ENCODE assay signal across 1 cellular context in the genomic region with DNA sequence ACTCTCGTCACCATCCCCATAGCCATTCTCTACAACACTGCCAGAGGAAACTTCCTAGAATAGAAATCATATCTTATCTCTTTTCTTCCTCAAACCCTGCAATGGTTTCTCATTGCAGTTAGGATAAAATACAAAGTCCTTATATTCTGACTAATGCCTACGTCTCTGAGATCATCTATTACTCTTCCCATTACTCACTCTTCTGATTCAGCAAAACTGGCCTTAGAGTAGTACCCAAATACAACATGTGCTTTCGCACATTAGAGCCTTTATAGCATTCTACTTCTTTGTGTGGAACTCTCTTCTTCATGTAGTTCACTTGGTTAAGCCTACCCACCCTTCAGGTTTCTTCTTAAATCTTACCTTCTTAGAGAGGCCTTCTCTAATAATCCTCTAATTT.
TF ChIP-seq lines count a peak whose summit lies in the region.

No MANE protein-coding gene starts in this region.

TF ChIP-seq in SK-N-SH treated with all-trans-retinoic acid at 6 μM for 48 hours, 23 proteins besides CTCF, POLR2A, EP300 and RAD21 (continued from another document):
- TF ChIP-seq, protein P1, sequence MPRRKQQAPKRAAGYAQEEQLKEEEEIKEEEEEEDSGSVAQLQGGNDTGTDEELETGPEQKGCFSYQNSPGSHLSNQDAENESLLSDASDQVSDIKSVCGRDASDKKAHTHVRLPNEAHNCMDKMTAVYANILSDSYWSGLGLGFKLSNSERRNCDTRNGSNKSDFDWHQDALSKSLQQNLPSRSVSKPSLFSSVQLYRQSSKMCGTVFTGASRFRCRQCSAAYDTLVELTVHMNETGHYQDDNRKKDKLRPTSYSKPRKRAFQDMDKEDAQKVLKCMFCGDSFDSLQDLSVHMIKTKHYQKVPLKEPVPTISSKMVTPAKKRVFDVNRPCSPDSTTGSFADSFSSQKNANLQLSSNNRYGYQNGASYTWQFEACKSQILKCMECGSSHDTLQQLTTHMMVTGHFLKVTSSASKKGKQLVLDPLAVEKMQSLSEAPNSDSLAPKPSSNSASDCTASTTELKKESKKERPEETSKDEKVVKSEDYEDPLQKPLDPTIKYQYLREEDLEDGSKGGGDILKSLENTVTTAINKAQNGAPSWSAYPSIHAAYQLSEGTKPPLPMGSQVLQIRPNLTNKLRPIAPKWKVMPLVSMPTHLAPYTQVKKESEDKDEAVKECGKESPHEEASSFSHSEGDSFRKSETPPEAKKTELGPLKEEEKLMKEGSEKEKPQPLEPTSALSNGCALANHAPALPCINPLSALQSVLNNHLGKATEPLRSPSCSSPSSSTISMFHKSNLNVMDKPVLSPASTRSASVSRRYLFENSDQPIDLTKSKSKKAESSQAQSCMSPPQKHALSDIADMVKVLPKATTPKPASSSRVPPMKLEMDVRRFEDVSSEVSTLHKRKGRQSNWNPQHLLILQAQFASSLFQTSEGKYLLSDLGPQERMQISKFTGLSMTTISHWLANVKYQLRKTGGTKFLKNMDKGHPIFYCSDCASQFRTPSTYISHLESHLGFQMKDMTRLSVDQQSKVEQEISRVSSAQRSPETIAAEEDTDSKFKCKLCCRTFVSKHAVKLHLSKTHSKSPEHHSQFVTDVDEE (CRISPR knock-in tag; IDR thresholded peaks at IDR 0.05): no peak
- TF ChIP-seq, protein P2, sequence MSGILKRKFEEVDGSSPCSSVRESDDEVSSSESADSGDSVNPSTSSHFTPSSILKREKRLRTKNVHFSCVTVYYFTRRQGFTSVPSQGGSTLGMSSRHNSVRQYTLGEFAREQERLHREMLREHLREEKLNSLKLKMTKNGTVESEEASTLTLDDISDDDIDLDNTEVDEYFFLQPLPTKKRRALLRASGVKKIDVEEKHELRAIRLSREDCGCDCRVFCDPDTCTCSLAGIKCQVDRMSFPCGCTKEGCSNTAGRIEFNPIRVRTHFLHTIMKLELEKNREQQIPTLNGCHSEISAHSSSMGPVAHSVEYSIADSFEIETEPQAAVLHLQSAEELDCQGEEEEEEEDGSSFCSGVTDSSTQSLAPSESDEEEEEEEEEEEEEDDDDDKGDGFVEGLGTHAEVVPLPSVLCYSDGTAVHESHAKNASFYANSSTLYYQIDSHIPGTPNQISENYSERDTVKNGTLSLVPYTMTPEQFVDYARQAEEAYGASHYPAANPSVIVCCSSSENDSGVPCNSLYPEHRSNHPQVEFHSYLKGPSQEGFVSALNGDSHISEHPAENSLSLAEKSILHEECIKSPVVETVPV (CRISPR knock-in tag; IDR thresholded peaks at IDR 0.05): no peak
- TF ChIP-seq, protein P3, sequence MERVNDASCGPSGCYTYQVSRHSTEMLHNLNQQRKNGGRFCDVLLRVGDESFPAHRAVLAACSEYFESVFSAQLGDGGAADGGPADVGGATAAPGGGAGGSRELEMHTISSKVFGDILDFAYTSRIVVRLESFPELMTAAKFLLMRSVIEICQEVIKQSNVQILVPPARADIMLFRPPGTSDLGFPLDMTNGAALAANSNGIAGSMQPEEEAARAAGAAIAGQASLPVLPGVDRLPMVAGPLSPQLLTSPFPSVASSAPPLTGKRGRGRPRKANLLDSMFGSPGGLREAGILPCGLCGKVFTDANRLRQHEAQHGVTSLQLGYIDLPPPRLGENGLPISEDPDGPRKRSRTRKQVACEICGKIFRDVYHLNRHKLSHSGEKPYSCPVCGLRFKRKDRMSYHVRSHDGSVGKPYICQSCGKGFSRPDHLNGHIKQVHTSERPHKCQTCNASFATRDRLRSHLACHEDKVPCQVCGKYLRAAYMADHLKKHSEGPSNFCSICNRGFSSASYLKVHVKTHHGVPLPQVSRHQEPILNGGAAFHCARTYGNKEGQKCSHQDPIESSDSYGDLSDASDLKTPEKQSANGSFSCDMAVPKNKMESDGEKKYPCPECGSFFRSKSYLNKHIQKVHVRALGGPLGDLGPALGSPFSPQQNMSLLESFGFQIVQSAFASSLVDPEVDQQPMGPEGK (CRISPR knock-in tag; IDR thresholded peaks at IDR 0.05; ENCODE audit: borderline replicate concordance): no peak
- no peak for TF ChIP-seq OSR1 (CRISPR knock-in tag; IDR thresholded peaks at IDR 0.05)
- no peak for TF ChIP-seq ZFP30 (CRISPR knock-in tag; IDR thresholded peaks at IDR 0.05)
- no peak for TF ChIP-seq ZC3H10 (CRISPR knock-in tag; IDR thresholded peaks at IDR 0.05)
- no peak for TF ChIP-seq ESRRG (CRISPR knock-in tag; IDR thresholded peaks at IDR 0.05)
